Comparison of ENCODE assay signal across 22 cellular contexts in the genomic region with DNA sequence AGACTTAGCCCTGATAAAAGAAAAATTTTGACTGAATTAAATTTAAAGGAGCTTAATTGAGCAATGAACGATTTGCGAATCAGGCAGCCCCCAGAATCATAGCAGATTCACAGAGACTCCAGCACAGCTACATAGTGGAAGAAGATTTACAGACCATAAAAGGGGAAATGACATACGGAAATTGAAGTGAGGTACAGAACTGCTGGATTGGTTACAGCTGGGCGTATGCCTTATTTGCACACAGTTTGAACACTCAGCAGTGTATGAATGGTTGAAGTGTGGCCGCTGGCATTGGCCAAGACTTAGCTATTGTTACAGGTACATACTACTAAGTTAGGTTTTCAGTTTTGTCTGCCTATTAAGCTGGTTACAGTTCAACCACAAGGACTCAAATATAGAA.
"Had no signal": no experiment of that assay in that cellular context is flagged by ENCODE, and none has a peak within 500 bp of the region (broad histone marks: within the 10 kb centered on the region; RNA-seq: fewer than 3 reads in every experiment).

No MANE protein-coding gene starts in this region.

- H3K27ac Mint-ChIP-seq: activated CD8-positive, alpha-beta T cell treated with anti-CD3 and anti-CD28 coated beads, Interleukin-2, amount 10 ng/mL, durations not matched to agents 7 days and 5 days; activated naive CD4-positive, alpha-beta T cell treated with anti-CD3 and anti-CD28 coated beads, Interleukin-2, amount 50 U/mL, for 24 hours; T-helper 17 cell; WTC11 had no signal

- H3K4me1 Mint-ChIP-seq: activated naive CD4-positive, alpha-beta T cell treated with anti-CD3 and anti-CD28 coated beads, Interleukin-2, amount 50 U/mL, for 24 hours had no signal

- ATAC-seq: activated CD8-positive, alpha-beta T cell treated with anti-CD3 and anti-CD28 coated beads, Interleukin-2, amount 10 ng/mL, durations not matched to agents 7 days and 5 days; T-helper 17 cell; WTC11 had no signal

- H3K36me3 Mint-ChIP-seq: activated naive CD4-positive, alpha-beta T cell treated with anti-CD3 and anti-CD28 coated beads, Interleukin-2, amount 50 U/mL, for 24 hours had no signal

- DNase-seq: activated CD4-positive, alpha-beta T cell treated with anti-CD3 and anti-CD28 coated beads for 48 hours; activated CD4-positive, alpha-beta T cell treated with anti-CD3 and anti-CD28 coated beads, Interleukin-2, amount 50 U/mL, for 4 hours; activated CD4-positive, CD25-positive, alpha-beta regulatory T cell treated with anti-CD3 and anti-CD28 coated beads, Interleukin-2, amount 50 U/mL, for 72 hours; activated CD8-positive, alpha-beta memory T cell treated with anti-CD3 and anti-CD28 coated beads, Interleukin-2, amount 50 U/mL, for 48 hours; activated CD8-positive, alpha-beta T cell treated with anti-CD3 and anti-CD28 coated beads, Interleukin-2, amount 10 ng/mL, durations not matched to agents 7 days and 5 days; activated naive CD4-positive, alpha-beta T cell; activated T-cell treated with anti-CD3 and anti-CD28 coated beads, Interleukin-2, amount 50 U/mL, for 1 hour; aorta; caudate nucleus; MG63; NCI-H1092; NCI-H1417; NCI-H1930; NCI-H2171; NCI-H226; NCI-H526; NK-92 treated with Interleukin-12 subunit alpha and Interleukin-12 subunit beta, amount 100 ng/mL, for 24 hours; SIG-M5; T-helper 17 cell; T-helper 9 cell had no signal

- H3K9me3 Mint-ChIP-seq: activated naive CD4-positive, alpha-beta T cell treated with anti-CD3 and anti-CD28 coated beads, Interleukin-2, amount 50 U/mL, for 24 hours had no signal

- H3K4me3 Mint-ChIP-seq: activated CD8-positive, alpha-beta T cell treated with anti-CD3 and anti-CD28 coated beads, Interleukin-2, amount 10 ng/mL, durations not matched to agents 7 days and 5 days; activated naive CD4-positive, alpha-beta T cell treated with anti-CD3 and anti-CD28 coated beads, Interleukin-2, amount 50 U/mL, for 24 hours; T-helper 17 cell; WTC11 had no signal
